In the genomic region with DNA sequence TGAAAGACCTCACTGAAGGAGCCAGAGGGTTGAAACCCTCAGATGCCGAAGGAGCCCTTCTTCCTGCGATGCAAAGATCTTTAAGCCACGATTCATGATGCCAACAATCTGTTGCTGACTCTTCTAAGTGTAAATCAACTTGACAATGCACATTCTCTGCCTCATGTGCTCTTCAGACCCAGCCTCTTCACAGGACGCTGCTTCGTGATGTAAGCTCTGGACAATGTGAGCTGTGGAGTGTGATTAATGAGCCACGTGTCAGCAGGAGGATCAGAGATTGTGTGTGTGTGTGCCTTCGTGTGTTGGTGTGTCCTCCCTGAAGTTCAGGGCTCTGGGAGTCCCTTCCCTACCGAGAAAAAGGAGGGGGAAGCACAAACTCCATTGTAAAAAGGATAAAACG, we compare ENCODE assay signal across 20 cellular contexts. TPM values are rescaled to one million over a fixed set of nuclear protein-coding genes. Genes with fewer than 3 reads are reported as not detected.
DNase-seq lines count a peak whose midpoint lies in the region; ATAC-seq, FAIRE-seq and TF ChIP-seq lines count a peak whose summit lies in the region.
"Had no signal": no experiment of that assay in that cellular context is flagged by ENCODE, and none has a peak within 500 bp of the region (broad histone marks: within the 10 kb centered on the region; RNA-seq: fewer than 3 reads in every experiment).

No MANE protein-coding gene starts in this region.

- H3F3A ChIP-seq in neural progenitor cell (ENCODE audit: low read depth), result no peaks in the 10 kb centered on the region

- H3K36me3 Mint-ChIP-seq in neural progenitor cell, result no peaks in the 10 kb centered on the region
- H3K36me3 Mint-ChIP-seq in activated naive CD4-positive, alpha-beta T cell treated with anti-CD3 and anti-CD28 coated beads, Interleukin-2, amount 50 U/mL, for 72 hours, result peaks cover 0 to 17% of the 10 kb centered on the region in 2 donors

- no peak overlapping the region for H3K27ac ChIP-seq in neural progenitor cell
- H3K27ac ChIP-seq: colonic mucosa, HL-60 had no signal

- H3K79me2 ChIP-seq in neural progenitor cell (ENCODE audit: low read depth), result no peaks in the 10 kb centered on the region

- no peaks in the 10 kb centered on the region for H3K4me1 ChIP-seq in neural progenitor cell
- H3K4me1 ChIP-seq: colonic mucosa had no signal

- H2AFZ ChIP-seq in neural progenitor cell (replicated peaks), result no peak overlapping the region

- peak; percentile 72 for FAIRE-seq in HTR-8/SVneo (lab: Jason Lieb, UNC)

- no peaks in the 10 kb centered on the region for H3K9me3 ChIP-seq in neural progenitor cell (ENCODE audit: low read depth)
- H3K9me3 ChIP-seq: colonic mucosa had no signal

- TF ChIP-seq CTCF in epithelial cell of proximal tubule (conservative IDR thresholded peaks at IDR 0.05; ENCODE audit: low read depth, low read length), result no peak
- TF ChIP-seq CTCF in neural progenitor cell (IDR thresholded peaks at IDR 0.05), result no peak

- no peak for ATAC-seq in activated naive CD4-positive, alpha-beta T cell treated with anti-CD3 and anti-CD28 coated beads, Interleukin-2, amount 50 U/mL, for 72 hours
- ATAC-seq: activated T-cell treated with anti-CD3 and anti-CD28 coated beads, Interleukin-2, amount 50 U/mL, for 72 hours; left lobe of liver had no signal

- no peaks in the 10 kb centered on the region for H4K20me1 ChIP-seq in neural progenitor cell (ENCODE audit: low read depth)

- peak; percentile 44 for DNase-seq in Caki2 (ENCODE audit: low read depth)
- DNase-seq in HTR-8/SVneo (ENCODE audit: insufficient read length, low spot score), result peak; percentile 38
- DNase-seq in epithelial cell of proximal tubule (ENCODE audit: low read depth), result peak; percentile 82
- DNase-seq in neural progenitor cell (ENCODE audit: low spot score), result peak; percentile 28
- no peak for DNase-seq in germinal center (ENCODE audit: low spot score)
- no peak for DNase-seq in mesenteric fat pad (ENCODE audit: low spot score)
- no peak for DNase-seq in SHP77 (lab: John Stamatoyannopoulos, UW)
- DNase-seq in activated naive CD4-positive, alpha-beta T cell treated with anti-CD3 and anti-CD28 coated beads, Interleukin-2, amount 50 U/mL, for 72 hours (ENCODE audit: low spot score in 2 of 2), result no peak
- DNase-seq: activated CD4-positive, alpha-beta T cell treated with anti-CD3 and anti-CD28 coated beads, Interleukin-2, amount 50 U/mL, for 4 hours; activated T-cell treated with anti-CD3 and anti-CD28 coated beads, Interleukin-2, amount 50 U/mL, for 72 hours; amygdala; colonic mucosa; KG1; naive B cell; NCI-H146; NCI-H510A had no signal

- H3K36me3 ChIP-seq in neural progenitor cell, result no peaks in the 10 kb centered on the region
- H3K36me3 ChIP-seq: colonic mucosa had no signal

- H3K4me3 ChIP-seq in epithelial cell of proximal tubule (ENCODE audit: low read depth, low read length), result no peak overlapping the region
- no peak overlapping the region for H3K4me3 ChIP-seq in neural progenitor cell
- H3K4me3 ChIP-seq: colonic mucosa had no signal

- H3K27me3 ChIP-seq in neural progenitor cell, result no peaks in the 10 kb centered on the region
- H3K27me3 ChIP-seq: colonic mucosa had no signal

- no peak overlapping the region for H3K4me2 ChIP-seq in neural progenitor cell

- peaks cover 30% of the 10 kb centered on the region for H3K4me1 Mint-ChIP-seq in neural progenitor cell
- H3K4me1 Mint-ChIP-seq: B cell, naive B cell had no signal

- H3K9ac ChIP-seq in neural progenitor cell, result no peak overlapping the region

- peaks cover 8% of the 10 kb centered on the region for H3K27me3 Mint-ChIP-seq in neural progenitor cell (ENCODE audit: insufficient read depth, low read depth)

- H3K27ac Mint-ChIP-seq in neural progenitor cell, result peak overlapping the region; percentile 14
- H3K27ac Mint-ChIP-seq in activated naive CD4-positive, alpha-beta T cell treated with anti-CD3 and anti-CD28 coated beads, Interleukin-2, amount 50 U/mL, for 72 hours, result no peak overlapping the region
- H3K27ac Mint-ChIP-seq: activated T-cell treated with anti-CD3 and anti-CD28 coated beads, Interleukin-2, amount 50 U/mL, for 72 hours; B cell; naive B cell had no signal

- H3K4me3 Mint-ChIP-seq in neural progenitor cell, result no peak overlapping the region
- H3K4me3 Mint-ChIP-seq: activated T-cell treated with anti-CD3 and anti-CD28 coated beads, Interleukin-2, amount 50 U/mL, for 72 hours; B cell; naive B cell had no signal

- in situ Hi-C loops in Caki2 (cut with HindIII; ENCODE audit: low pct_unique_long_range_greater_than_20kb, low sequenced_read_pairs), result no loop called here

- peaks cover 24% of the 10 kb centered on the region for H3K9me3 Mint-ChIP-seq in neural progenitor cell
- H3K9me3 Mint-ChIP-seq in activated naive CD4-positive, alpha-beta T cell treated with anti-CD3 and anti-CD28 coated beads, Interleukin-2, amount 50 U/mL, for 72 hours, result peaks cover 17 to 21% of the 10 kb centered on the region in 2 donors

RNA-seq across cellular contexts. Expression of a gene that starts 26.5 kb away (rescaled TPM):
- not detected in 2 replicates for total RNA-seq in Caki2 (2014; rRNA removed; shearing (Covaris generic); ENCODE audit: low replicate concordance)
- 0.46 and 1.8 TPM in 2 replicates for total RNA-seq in epithelial cell of proximal tubule
- total RNA-seq in neural progenitor cell (ENCODE audit: low replicate concordance), result 0.51 and 1.7 TPM in 2 replicates
- 73.9 TPM for total RNA-seq in mesenteric fat pad
- not detected for total RNA-seq in activated naive CD4-positive, alpha-beta T cell treated with anti-CD3 and anti-CD28 coated beads, Interleukin-2, amount 50 U/mL, for 72 hours
- total RNA-seq: activated T-cell treated with anti-CD3 and anti-CD28 coated beads, Interleukin-2, amount 50 U/mL, for 72 hours; B cell; left lobe of liver; SK-MEL-5 had no signal

Comparison
In these comparisons a context has a peak if more than half of its experiments do, and no peak if none do; other contexts are left out.
1. DNase-seq: peak in Caki2 (single experiment), HTR-8/SVneo (single experiment), epithelial cell of proximal tubule (single experiment) and neural progenitor cell (single experiment); none in germinal center (single experiment), mesenteric fat pad (single experiment), SHP77 (0 of 2) and activated naive CD4-positive, alpha-beta T cell treated with anti-CD3 and anti-CD28 coated beads, Interleukin-2, amount 50 U/mL, for 72 hours (0 of 2).
2. RNA of a gene that starts 26.5 kb away (total RNA-seq): 73.9 TPM in mesenteric fat pad (single experiment); 0.51 to 1.7 TPM in neural progenitor cell, 0.46 to 1.8 TPM in epithelial cell of proximal tubule, not detected in Caki2 and not detected in activated naive CD4-positive, alpha-beta T cell treated with anti-CD3 and anti-CD28 coated beads, Interleukin-2, amount 50 U/mL, for 72 hours; every median in the first group is over 10 times any median in the second.